8 cellular contexts compared by ENCODE assay signal in genomic region chr3:27712136-27713065, GRCh38. TPM values are rescaled to one million over a fixed set of nuclear protein-coding genes. Genes with fewer than 3 reads are reported as not detected.
DNase-seq lines count a peak whose midpoint lies in the region; ATAC-seq lines count a peak whose summit lies in the region.

No MANE protein-coding gene starts in this region.

- peak; percentile 92 for DNase-seq in AG20443 (ENCODE audit: low spot score)
- DNase-seq in NCI-H526 (lab: John Stamatoyannopoulos, UW), result peak; percentile 32 to 85
- DNase-seq in activated CD8-positive, alpha-beta T cell treated with anti-CD3 and anti-CD28 coated beads, Interleukin-2, amount 10 ng/mL, durations not matched to agents 7 days and 5 days, result peak; percentile 87
- DNase-seq in effector CD4-positive, alpha-beta T cell, result peak; percentile 68
- DNase-seq in memory B cell (ENCODE audit: low spot score in 2 of 2), result peak; percentile 66 to 71
- DNase-seq in stimulated activated CD8-positive, alpha-beta memory T cell treated with anti-CD3 and anti-CD28 coated beads, Interleukin-12 subunit alpha, Interleukin-12 subunit beta, amount 100 ng/mL, for 1 hour (ENCODE audit: low read depth), result peak; percentile 66

- ATAC-seq in GM18907 (IDR thresholded peaks at IDR 0.05; ENCODE audit: unreplicated experiment) (peak; percentile 96), HG03159 (IDR thresholded peaks at IDR 0.05; ENCODE audit: unreplicated experiment) (peak; percentile 96), memory B cell (ENCODE audit: low read depth) (peak; percentile 93)
- peak; percentile 93 for ATAC-seq in activated CD8-positive, alpha-beta T cell treated with anti-CD3 and anti-CD28 coated beads, Interleukin-2, amount 10 ng/mL, durations not matched to agents 7 days and 5 days

- H3K36me3 Mint-ChIP-seq in activated CD8-positive, alpha-beta T cell treated with anti-CD3 and anti-CD28 coated beads, Interleukin-2, amount 10 ng/mL, durations not matched to agents 7 days and 5 days (ENCODE audit: low read depth), result no peaks in the 10 kb centered on the region
- no peaks in the 10 kb centered on the region for H3K36me3 Mint-ChIP-seq in memory B cell

- no peaks in the 10 kb centered on the region for H3K9me3 Mint-ChIP-seq in activated CD8-positive, alpha-beta T cell treated with anti-CD3 and anti-CD28 coated beads, Interleukin-2, amount 10 ng/mL, durations not matched to agents 7 days and 5 days (ENCODE audit: insufficient read depth)
- no peaks in the 10 kb centered on the region for H3K9me3 Mint-ChIP-seq in memory B cell

- CTCF ChIA-PET in activated CD8-positive, alpha-beta T cell treated with anti-CD3 and anti-CD28 coated beads, Interleukin-2, amount 10 ng/mL, durations not matched to agents 7 days and 5 days (lab: Charles Lee), result interaction anchor here (0.6 to 3.7 kb wide), 41 partner anchors 10 to 637 kb away, joined by 3 to 66 read pairs (median 5); partner anchors contain the start of genes AZI2, EOMES and ZCWPW2

- peak overlapping the region; percentile 88 for H3K4me3 Mint-ChIP-seq in activated CD8-positive, alpha-beta T cell treated with anti-CD3 and anti-CD28 coated beads, Interleukin-2, amount 10 ng/mL, durations not matched to agents 7 days and 5 days
- peak overlapping the region; percentile 92 for H3K4me3 Mint-ChIP-seq in memory B cell

- H3K27ac Mint-ChIP-seq in activated CD8-positive, alpha-beta T cell treated with anti-CD3 and anti-CD28 coated beads, Interleukin-2, amount 10 ng/mL, durations not matched to agents 7 days and 5 days, result peak overlapping the region; percentile 70
- H3K27ac Mint-ChIP-seq in memory B cell, result peak overlapping the region; percentile 70

- H3K4me1 Mint-ChIP-seq in activated CD8-positive, alpha-beta T cell treated with anti-CD3 and anti-CD28 coated beads, Interleukin-2, amount 10 ng/mL, durations not matched to agents 7 days and 5 days (ENCODE audit: low read depth), result peaks cover 27% of the 10 kb centered on the region
- peaks cover 17% of the 10 kb centered on the region for H3K4me1 Mint-ChIP-seq in memory B cell

- H3K27me3 Mint-ChIP-seq in activated CD8-positive, alpha-beta T cell treated with anti-CD3 and anti-CD28 coated beads, Interleukin-2, amount 10 ng/mL, durations not matched to agents 7 days and 5 days (ENCODE audit: low read depth), result peaks cover 46% of the 10 kb centered on the region
- H3K27me3 Mint-ChIP-seq in memory B cell, result peaks cover 39% of the 10 kb centered on the region

- POLR2A ChIA-PET in activated CD8-positive, alpha-beta T cell treated with anti-CD3 and anti-CD28 coated beads, Interleukin-2, amount 10 ng/mL, durations not matched to agents 7 days and 5 days (lab: Charles Lee), result interaction anchor here (0.6 to 2.5 kb wide), 4 partner anchors 9 to 636 kb away, joined by 3 to 12 read pairs (median 7); partner anchors contain the start of genes AZI2, EOMES and ZCWPW2

RNA-seq across cellular contexts. Expression of gene EOMES, which starts 9.7 kb away (rescaled TPM):
- total RNA-seq in activated CD8-positive, alpha-beta T cell treated with anti-CD3 and anti-CD28 coated beads, Interleukin-2, amount 10 ng/mL, durations not matched to agents 7 days and 5 days, result 1 to 10 TPM; 2.9 to 3.3 TPM

Comparison
In these comparisons a context has a peak if more than half of its experiments do, and no peak if none do; other contexts are left out.
1. Peak in every context shown above with its lines: DNase-seq and ATAC-seq.